In genomic region chr10:104336829-104337526, GRCh38 we compare ENCODE assay signal across 1 cellular context.
A peak's percentile ranks its signal among the peaks of the same experiment; 100 is the strongest.
TF ChIP-seq lines count a peak whose summit lies in the region.

No MANE protein-coding gene starts in this region.

TF ChIP-seq in K562, 482 proteins besides CTCF, POLR2A, EP300 and RAD21 (continued from another document):
- TF ChIP-seq MLLT1 (IDR thresholded peaks at IDR 0.05) (0 out of 4 replicates have a peak, but pooled peaks of 1 of the 2 experiments have one; percentile 10), PHB2 (IDR thresholded peaks at IDR 0.05; ENCODE audit: low read depth) (no peak), KLF10 (CRISPR knock-in tag; IDR thresholded peaks at IDR 0.05) (no peak), BRD4 (IDR thresholded peaks at IDR 0.05) (no peak)
